Comparison of ENCODE assay signal across 8 cellular contexts in the genomic region with DNA sequence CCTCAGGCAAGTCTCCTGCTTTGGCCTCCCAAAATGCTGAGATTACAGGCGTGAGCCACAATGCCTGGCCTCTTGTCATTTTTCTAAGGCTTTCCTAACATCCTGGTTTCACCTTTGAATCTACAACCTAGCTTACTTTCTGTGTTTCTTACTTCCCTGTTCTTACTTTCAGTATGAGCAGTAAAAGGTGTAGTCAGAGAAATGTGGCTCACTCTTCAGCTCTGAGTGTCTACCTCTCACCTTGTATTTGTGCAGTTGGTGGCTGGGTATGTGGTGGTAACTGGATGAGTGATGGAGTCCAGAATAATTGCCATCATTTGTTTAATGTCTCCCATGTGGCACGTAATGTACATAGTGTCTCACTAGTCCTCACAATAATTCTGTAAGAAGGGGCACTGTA. TPM values are rescaled to one million over a fixed set of nuclear protein-coding genes. Genes with fewer than 3 reads are reported as not detected.
DNase-seq lines count a peak whose midpoint lies in the region; ATAC-seq and TF ChIP-seq lines count a peak whose summit lies in the region.

No MANE protein-coding gene starts in this region.

- TF ChIP-seq CTCF in neural progenitor cell (IDR thresholded peaks at IDR 0.05) (no peak), A673 (conservative IDR thresholded peaks at IDR 0.05; ENCODE audit: low read depth, low read length) (no peak), prostate gland (IDR thresholded peaks at IDR 0.05) (no peak)

- H3K27me3 Mint-ChIP-seq in neural progenitor cell (ENCODE audit: insufficient read depth, low read depth) = peaks cover 4% of the 10 kb centered on the region

- peak overlapping the region; percentile 61 for H3K27ac ChIP-seq in neural progenitor cell
- H3K27ac ChIP-seq in A673 (ENCODE audit: low read depth, low read length, poor library complexity, severe bottlenecking) = no peak overlapping the region
- no peak overlapping the region for H3K27ac ChIP-seq in prostate gland

- POLR2A ChIA-PET in A673 (lab: Charles Lee; ENCODE audit: low non-redundant PET) = no interaction called here

- H3K9ac ChIP-seq in neural progenitor cell = no peak overlapping the region

- H3K4me3 ChIP-seq in neural progenitor cell (no peak overlapping the region), A673 (ENCODE audit: low read depth, low read length, poor library complexity, severe bottlenecking) (no peak overlapping the region), prostate gland (no peak overlapping the region)

- BruUV-seq in A673 (replicated peaks; lab: Mats Ljungman, UMichigan) = no TSS peak

- H3K4me1 ChIP-seq in neural progenitor cell (peaks cover 26% of the 10 kb centered on the region), A673 (ENCODE audit: insufficient read depth, low read length, poor library complexity, severe bottlenecking) (no peaks in the 10 kb centered on the region), prostate gland (replicated peaks) (no peaks in the 10 kb centered on the region)

- intact Hi-C loops in A673 (cut with micrococcal nuclease; ENCODE audit: unreplicated experiment) (no loop called here), prostate gland (cut with DNase I) (no loop called here)

- no peak overlapping the region for H3K27ac Mint-ChIP-seq in neural progenitor cell

- peak; percentile 72 to 82 for ATAC-seq in activated CD4-positive, CD25-positive, alpha-beta regulatory T cell treated with anti-CD3 and anti-CD28 coated beads, Interleukin-2, amount 50 U/mL, for 24 hours
- ATAC-seq in GM21737 (IDR thresholded peaks at IDR 0.05; ENCODE audit: unreplicated experiment) (peak; percentile 94), HG03521 (IDR thresholded peaks at IDR 0.05; ENCODE audit: unreplicated experiment) (peak; percentile 97)

- H3K4me3 Mint-ChIP-seq in neural progenitor cell = no peak overlapping the region

- peaks cover 10% of the 10 kb centered on the region for H3F3A ChIP-seq in neural progenitor cell (ENCODE audit: low read depth)

- CTCF ChIA-PET in A673 (lab: Charles Lee) = no interaction called here

- H3K79me2 ChIP-seq in neural progenitor cell (ENCODE audit: low read depth) = no peaks in the 10 kb centered on the region

- no peak for DNase-seq in activated CD4-positive, CD25-positive, alpha-beta regulatory T cell (lab: John Stamatoyannopoulos, UW)
- DNase-seq in neural progenitor cell (ENCODE audit: low spot score) = no peak
- no peak for DNase-seq in A673 (ENCODE audit: low spot score)
- no peak for DNase-seq in foreskin melanocyte
- DNase-seq in prostate gland (ENCODE audit: low spot score) = no peak

- H3K9me3 ChIP-seq in neural progenitor cell (ENCODE audit: low read depth) (no peaks in the 10 kb centered on the region), A673 (ENCODE audit: low read depth, low read length, poor library complexity, severe bottlenecking) (no peaks in the 10 kb centered on the region), prostate gland (no peaks in the 10 kb centered on the region)

- no peaks in the 10 kb centered on the region for H4K20me1 ChIP-seq in neural progenitor cell (ENCODE audit: low read depth)

- no peak for TF ChIP-seq POLR2A in prostate gland (IDR thresholded peaks at IDR 0.05)

- no peaks in the 10 kb centered on the region for H3K36me3 ChIP-seq in neural progenitor cell
- H3K36me3 ChIP-seq in A673 (ENCODE audit: insufficient read depth, low read length, poor library complexity, severe bottlenecking) = no peaks in the 10 kb centered on the region
- H3K36me3 ChIP-seq in prostate gland = no peaks in the 10 kb centered on the region

- no peaks in the 10 kb centered on the region for H3K9me3 Mint-ChIP-seq in neural progenitor cell

- no peaks in the 10 kb centered on the region for H3K36me3 Mint-ChIP-seq in neural progenitor cell

- 91% methylated on average over 2 of the region's 2 CpGs for WGBS in prostate gland

- H3K4me2 ChIP-seq in neural progenitor cell = peak overlapping the region; percentile 10

- no peaks in the 10 kb centered on the region for H3K27me3 ChIP-seq in neural progenitor cell
- H3K27me3 ChIP-seq in A673 (replicated peaks; ENCODE audit: insufficient read depth, low read depth, low read length, poor library complexity) = no peaks in the 10 kb centered on the region
- no peaks in the 10 kb centered on the region for H3K27me3 ChIP-seq in prostate gland (replicated peaks; ENCODE audit: insufficient read depth)

- peak overlapping the region; percentile 69 for H2AFZ ChIP-seq in neural progenitor cell (replicated peaks)

- H3K4me1 Mint-ChIP-seq in neural progenitor cell = peaks cover 14% of the 10 kb centered on the region

RNA-seq across cellular contexts. Expression of gene CXCL11, which starts 19.1 kb away (rescaled TPM):
- total RNA-seq in neural progenitor cell (ENCODE audit: low replicate concordance) (not detected in 2 replicates), A673 (2021) (0.30 and 0.50 TPM in 2 replicates), prostate gland (under 1 TPM in 1 of 2 donors, not detected in 1; 0.23 TPM)

RNA-seq across cellular contexts. Expression of gene ART3, which starts 19.5 kb away (rescaled TPM):
- total RNA-seq in neural progenitor cell (ENCODE audit: low replicate concordance) (not detected in 2 replicates), A673 (2021) (not detected in 2 replicates), prostate gland (10 to 100 TPM in 1 of 2 donors, 1 to 10 TPM in 1; 3.8 to 24.8 TPM)

RNA-seq across cellular contexts. Expression of gene CXCL10, which starts 31.7 kb away (rescaled TPM):
- not detected in 2 replicates for total RNA-seq in neural progenitor cell (ENCODE audit: low replicate concordance)
- total RNA-seq in A673 (2021) = 0.79 and 1.0 TPM in 2 replicates
- under 1 TPM in 1 of 2 donors, not detected in 1; 0.51 TPM for total RNA-seq in prostate gland

RNA-seq across cellular contexts. Expression of gene CXCL9, which starts 47.7 kb away (rescaled TPM):
- total RNA-seq in neural progenitor cell (ENCODE audit: low replicate concordance) (not detected in 2 replicates), A673 (2021) (not detected in 2 replicates), prostate gland (1 to 10 TPM in 1 of 2 donors, under 1 TPM in 1; 0.27 to 2.6 TPM)
